ENCODE assay signal across 13 cellular contexts in genomic region chr4:82515705-82516104, GRCh38. TPM values are rescaled to one million over a fixed set of nuclear protein-coding genes. Genes with fewer than 3 reads are reported as not detected.
DNase-seq lines count a peak whose midpoint lies in the region; ATAC-seq, FAIRE-seq and TF ChIP-seq lines count a peak whose summit lies in the region.
"Had no signal": no experiment of that assay in that cellular context is flagged by ENCODE, and none has a peak within 500 bp of the region (broad histone marks: within the 10 kb centered on the region; RNA-seq: fewer than 3 reads in every experiment).

No MANE protein-coding gene starts in this region.

- no peak for TF ChIP-seq POLR2A in prostate gland (IDR thresholded peaks at IDR 0.05)

- H3K9me3 ChIP-seq in prostate gland: no peaks in the 10 kb centered on the region

- ATAC-seq in HG03439 (IDR thresholded peaks at IDR 0.05; ENCODE audit: unreplicated experiment): no peak

- FAIRE-seq in frontal cortex (lab: Jason Lieb, UNC): no peak
- FAIRE-seq: keratinocyte had no signal

- H3K4me3 ChIP-seq in prostate gland: no peak overlapping the region

- DNase-seq in G401 (ENCODE audit: low spot score) (peak; percentile 3), frontal cortex (ENCODE audit: low spot score in 2 of 2) (peak; percentile 35 to 40), prostate gland (ENCODE audit: low spot score) (peak; percentile 60), NCI-H526 (lab: John Stamatoyannopoulos, UW) (no peak), cerebellar nuclear complex (lab: John Stamatoyannopoulos, UW) (no peak)
- DNase-seq in stimulated activated CD4-positive, alpha-beta T cell treated with anti-CD3 and anti-CD28 coated beads, Interleukin-15, amount 100 ng/mL, for 24 hours: no peak
- DNase-seq: GOT3; KBM-7; stimulated activated CD4-positive, alpha-beta T cell treated with anti-CD3 and anti-CD28 coated beads, Interleukin-4, amount 100 ng/mL, for 24 hours; SW 1271 had no signal

- H3K4me1 ChIP-seq in prostate gland (replicated peaks): no peaks in the 10 kb centered on the region

- TF ChIP-seq CTCF in VCaP (conservative IDR thresholded peaks at IDR 0.05): no peak
- TF ChIP-seq CTCF in prostate gland (IDR thresholded peaks at IDR 0.05): no peak

- intact Hi-C loops in prostate gland (cut with DNase I): no loop called here

- H3K36me3 ChIP-seq in prostate gland: no peaks in the 10 kb centered on the region

- H3K27ac ChIP-seq in VCaP (peak overlapping the region; percentile 54), prostate gland (no peak overlapping the region)

- no peaks in the 10 kb centered on the region for H3K27me3 ChIP-seq in prostate gland (replicated peaks; ENCODE audit: insufficient read depth)

- in situ Hi-C loops in G401 (cut with HindIII; ENCODE audit: low sequenced_read_pairs): no loop called here

- WGBS in prostate gland: 21% methylated on average over 3 of the region's 3 CpGs

RNA-seq across cellular contexts. Expression of gene TMEM150C, which starts 46.1 kb away (rescaled TPM):
- total RNA-seq in G401 (2014; rRNA removed; shearing (Covaris generic)): 1.7 and 3.6 TPM in 2 replicates
- total RNA-seq in frontal cortex: 74.2 TPM
- 10 to 100 TPM; 24.9 to 30.0 TPM for total RNA-seq in prostate gland

Comparison
In these comparisons a context has a peak if more than half of its experiments do, and no peak if none do; other contexts are left out.
1. DNase-seq: peak in G401 (single experiment), frontal cortex (2 of 2) and prostate gland (single experiment); none in NCI-H526 (0 of 2), cerebellar nuclear complex (0 of 2) and stimulated activated CD4-positive, alpha-beta T cell treated with anti-CD3 and anti-CD28 coated beads, Interleukin-15, amount 100 ng/mL, for 24 hours (single experiment).